ENCODE assay signal across 1 cellular context in genomic region chr2:174683392-174683759, GRCh38.
A peak's percentile ranks its signal among the peaks of the same experiment; 100 is the strongest.
TF ChIP-seq lines count a peak whose summit lies in the region.

No MANE protein-coding gene starts in this region.

TF ChIP-seq in GM12878, 131 proteins besides CTCF, POLR2A, EP300 and RAD21 (continued from another document):
- TF ChIP-seq KAT2A (conservative IDR thresholded peaks at IDR 0.05; ENCODE audit: control insufficient read depth, low read depth, low read length) (no peak), CHD4 (IDR thresholded peaks at IDR 0.05) (no peak), SMAD1 (IDR thresholded peaks at IDR 0.05; ENCODE audit: low read depth, partially characterized antibody) (no peak), ZNF24 (IDR thresholded peaks at IDR 0.05) (no peak), CBX5 (IDR thresholded peaks at IDR 0.05; ENCODE audit: low read depth) (no peak), CREB1 (IDR thresholded peaks at IDR 0.05; ENCODE audit: low read depth) (no peak), RBBP5 (conservative IDR thresholded peaks at IDR 0.05) (no peak), SMARCA5 (IDR thresholded peaks at IDR 0.05) (peak; percentile 8; the same call in 1 of the 2 replicates), NBN (IDR thresholded peaks at IDR 0.05) (0 out of 2 replicates have a peak, but pooled peaks have one; percentile 34), ZNF592 (IDR thresholded peaks at IDR 0.05) (no peak), POLR2AphosphoS5 (IDR thresholded peaks at IDR 0.05; ENCODE audit: low read length) (no peak), HSF1 (IDR thresholded peaks at IDR 0.05; ENCODE audit: low read depth, low read length) (no peak), IKZF1 (conservative IDR thresholded peaks at IDR 0.05) (no peak), EGR1 (IDR thresholded peaks at IDR 0.05; ENCODE audit: borderline replicate concordance in 1 of 2, low read depth in 2 of 2, low read length in 2 of 2) (no peak), CHD2 (IDR thresholded peaks at IDR 0.05; ENCODE audit: borderline replicate concordance, low read depth, low read length) (no peak), ZNF687 (IDR thresholded peaks at IDR 0.05) (0 out of 2 replicates have a peak, but pooled peaks have one; percentile 33), ZBTB33 (IDR thresholded peaks at IDR 0.05) (no peak), HDAC6 (IDR thresholded peaks at IDR 0.05; ENCODE audit: unreplicated experiment) (no peak), TBL1XR1 (IDR thresholded peaks at IDR 0.05; ENCODE audit: low read depth, low read length) (no peak), ZBTB40 (IDR thresholded peaks at IDR 0.05; ENCODE audit: borderline replicate concordance) (no peak; the same call in 1 of the 2 replicates), NFIC (IDR thresholded peaks at IDR 0.05; ENCODE audit: low read depth, low read length) (no peak), SPI1 (IDR thresholded peaks at IDR 0.05; ENCODE audit: borderline replicate concordance, insufficient read depth, low read depth, low read length) (peak; percentile 17; the same call in 1 of the 2 replicates), IRF5 (IDR thresholded peaks at IDR 0.05; ENCODE audit: borderline replicate concordance) (no peak), SMC3 (IDR thresholded peaks at IDR 0.05; ENCODE audit: borderline replicate concordance, low read length) (peak; percentile 20; the same call in 1 of the 2 replicates), RUNX3 (IDR thresholded peaks at IDR 0.05; ENCODE audit: low read length) (no peak), STAT3 (IDR thresholded peaks at IDR 0.05; ENCODE audit: low read depth, low read length) (no peak), REST (IDR thresholded peaks at IDR 0.05; ENCODE audit: low read depth, low read length) (no peak), RCOR1 (conservative IDR thresholded peaks at IDR 0.05; ENCODE audit: low read depth, low read length) (no peak), MXI1 (IDR thresholded peaks at IDR 0.05; ENCODE audit: low read depth, low read length) (no peak), PAX8 (IDR thresholded peaks at IDR 0.05) (no peak), ATF3 (IDR thresholded peaks at IDR 0.05; ENCODE audit: borderline replicate concordance, extremely low read depth, low read depth, low read length) (no peak), GATAD2B (conservative IDR thresholded peaks at IDR 0.05; ENCODE audit: low read depth) (no peak)
